In genomic region chr3:114083112-114083511, GRCh38 we compare ENCODE assay signal across 19 cellular contexts. TPM values are rescaled to one million over a fixed set of nuclear protein-coding genes. Genes with fewer than 3 reads are reported as not detected.
DNase-seq lines count a peak whose midpoint lies in the region; ATAC-seq, FAIRE-seq and TF ChIP-seq lines count a peak whose summit lies in the region.
"Had no signal": no experiment of that assay in that cellular context is flagged by ENCODE, and none has a peak within 500 bp of the region (broad histone marks: within the 10 kb centered on the region; RNA-seq: fewer than 3 reads in every experiment).

No MANE protein-coding gene starts in this region.

- no peak overlapping the region for H3K4me2 ChIP-seq in SK-N-SH
- H3K4me2 ChIP-seq: A549 had no signal

- TF ChIP-seq EP300 in SK-N-SH (IDR thresholded peaks at IDR 0.05; ENCODE audit: borderline replicate concordance in 1 of 2, low read depth in 1 of 2, low read length in 1 of 2), result no peak

- peaks cover 99% of the 10 kb centered on the region for H3K36me3 Mint-ChIP-seq in activated T-cell treated with anti-CD3 and anti-CD28 coated beads, Interleukin-2, amount 50 U/mL, for 24 hours (ENCODE audit: low read depth)
- peaks cover 100% of the 10 kb centered on the region for H3K36me3 Mint-ChIP-seq in activated T-helper 17 cell treated with anti-CD3 and anti-CD28 coated beads, Interleukin-2, amount 50 U/mL, for 72 hours (ENCODE audit: low read depth)
- H3K36me3 Mint-ChIP-seq in memory B cell, result peaks cover 48% of the 10 kb centered on the region

- H3K9ac ChIP-seq in SK-N-SH, result no peak overlapping the region

- POLR2A ChIA-PET in SK-N-SH (lab: Yijun Ruan, JAX), result no interaction called here
- POLR2A ChIA-PET in RWPE1 (lab: Yijun Ruan, JAX; ENCODE audit: low non-redundant PET), result no interaction called here

- no peaks in the 10 kb centered on the region for H3K4me1 Mint-ChIP-seq in activated T-cell treated with anti-CD3 and anti-CD28 coated beads, Interleukin-2, amount 50 U/mL, for 24 hours (ENCODE audit: low read depth)
- no peaks in the 10 kb centered on the region for H3K4me1 Mint-ChIP-seq in activated T-helper 17 cell treated with anti-CD3 and anti-CD28 coated beads, Interleukin-2, amount 50 U/mL, for 72 hours
- peaks cover 2% of the 10 kb centered on the region for H3K4me1 Mint-ChIP-seq in memory B cell

- no peak for DNase-seq in activated T-cell treated with anti-CD3 and anti-CD28 coated beads, Interleukin-2, amount 50 U/mL, for 24 hours
- no peak for DNase-seq in activated T-cell treated with anti-CD3 and anti-CD28 coated beads, Interleukin-2, amount 50 U/mL, for 1 hour
- DNase-seq in GM18507 (ENCODE audit: extremely low spot score, insufficient read length, low read depth) (no peak), memory B cell (ENCODE audit: low spot score in 2 of 2) (no peak), SK-N-SH (no peak), RWPE1 (ENCODE audit: low spot score) (no peak), COR-L47 (lab: John Stamatoyannopoulos, UW) (no peak)
- DNase-seq: AML-193; CD4-positive, alpha-beta T cell; DMS153; DMS79; GDM1 had no signal

- H3K27me3 ChIP-seq in SK-N-SH (ENCODE audit: insufficient read depth), result no peaks in the 10 kb centered on the region

- peaks cover 0 to 9% of the 10 kb centered on the region in 2 experiments; a peak in 3 of 4 replicates for H3K4me1 ChIP-seq in SK-N-SH (ENCODE audit: control insufficient read depth in 1 of 2, insufficient read depth in 2 of 2, low read depth in 1 of 2, low read length in 1 of 2)
- H3K4me1 ChIP-seq: A549, HAP-1 had no signal

- no peak for ATAC-seq in activated T-helper 17 cell treated with anti-CD3 and anti-CD28 coated beads, Interleukin-2, amount 50 U/mL, for 72 hours (replicated peaks)
- ATAC-seq in memory B cell (ENCODE audit: low read depth), result no peak
- ATAC-seq: A549 had no signal

- peak; percentile 29 for FAIRE-seq in GM18507 (lab: Jason Lieb, UNC)
- FAIRE-seq: A549, GM12892, H1 had no signal

- TF ChIP-seq CTCF in SK-N-SH (IDR thresholded peaks at IDR 0.05) (no peak), RWPE1 (conservative IDR thresholded peaks at IDR 0.05; ENCODE audit: low read depth) (no peak)

- no peak overlapping the region for H3K4me3 Mint-ChIP-seq in activated T-cell treated with anti-CD3 and anti-CD28 coated beads, Interleukin-2, amount 50 U/mL, for 24 hours
- H3K4me3 Mint-ChIP-seq in activated T-helper 17 cell treated with anti-CD3 and anti-CD28 coated beads, Interleukin-2, amount 50 U/mL, for 72 hours, result no peak overlapping the region
- H3K4me3 Mint-ChIP-seq in memory B cell, result no peak overlapping the region
- H3K4me3 Mint-ChIP-seq: CD4-positive, alpha-beta T cell had no signal

- no peaks in the 10 kb centered on the region for H3K79me2 ChIP-seq in SK-N-SH (ENCODE audit: insufficient read depth)

- no peaks in the 10 kb centered on the region for H3K9me3 ChIP-seq in SK-N-SH
- H3K9me3 ChIP-seq: A549, HAP-1 had no signal

- 92% methylated on average over 2 of the region's 2 CpGs for WGBS in SK-N-SH (ENCODE audit: low lambda C conversion rate)

- H3K27ac ChIP-seq in SK-N-SH (ENCODE audit: low read depth in 2 of 2, low read length in 1 of 2) (no peak overlapping the region), RWPE1 (no peak overlapping the region)
- H3K27ac ChIP-seq: 22Rv1, A549, C4-2B had no signal

- H3K36me3 ChIP-seq in SK-N-SH (replicated peaks in 1 of 2; ENCODE audit: control insufficient read depth in 1 of 2, insufficient read depth in 2 of 2, low read length in 1 of 2), result peaks cover 42 to 59% of the 10 kb centered on the region in 2 experiments

- H4K20me1 ChIP-seq in SK-N-SH (ENCODE audit: insufficient read depth), result no peaks in the 10 kb centered on the region

- H3K9me3 Mint-ChIP-seq in activated T-cell treated with anti-CD3 and anti-CD28 coated beads, Interleukin-2, amount 50 U/mL, for 24 hours, result no peaks in the 10 kb centered on the region
- H3K9me3 Mint-ChIP-seq in activated T-helper 17 cell treated with anti-CD3 and anti-CD28 coated beads, Interleukin-2, amount 50 U/mL, for 72 hours, result no peaks in the 10 kb centered on the region
- no peaks in the 10 kb centered on the region for H3K9me3 Mint-ChIP-seq in memory B cell
- H3K9me3 Mint-ChIP-seq: CD4-positive, alpha-beta T cell had no signal

- no peaks in the 10 kb centered on the region for H3K27me3 Mint-ChIP-seq in activated T-cell treated with anti-CD3 and anti-CD28 coated beads, Interleukin-2, amount 50 U/mL, for 24 hours
- H3K27me3 Mint-ChIP-seq in activated T-helper 17 cell treated with anti-CD3 and anti-CD28 coated beads, Interleukin-2, amount 50 U/mL, for 72 hours, result no peaks in the 10 kb centered on the region
- no peaks in the 10 kb centered on the region for H3K27me3 Mint-ChIP-seq in memory B cell
- H3K27me3 Mint-ChIP-seq: CD4-positive, alpha-beta T cell had no signal

- peaks cover 14% of the 10 kb centered on the region for H3F3A ChIP-seq in SK-N-SH (replicated peaks; ENCODE audit: insufficient read depth)

- CTCF ChIA-PET in SK-N-SH (lab: Yijun Ruan, JAX) (no interaction called here), RWPE1 (lab: Yijun Ruan, JAX) (no interaction called here)

- TF ChIP-seq RAD21 in SK-N-SH (IDR thresholded peaks at IDR 0.05; ENCODE audit: low read length), result no peak

- no peak overlapping the region for H2AFZ ChIP-seq in SK-N-SH (ENCODE audit: low read depth)

- H3K27ac Mint-ChIP-seq in activated T-cell treated with anti-CD3 and anti-CD28 coated beads, Interleukin-2, amount 50 U/mL, for 24 hours, result peak overlapping the region; percentile 33
- H3K27ac Mint-ChIP-seq in activated T-helper 17 cell treated with anti-CD3 and anti-CD28 coated beads, Interleukin-2, amount 50 U/mL, for 72 hours, result peak overlapping the region; percentile 33
- peak overlapping the region; percentile 39 for H3K27ac Mint-ChIP-seq in memory B cell
- H3K27ac Mint-ChIP-seq: CD4-positive, alpha-beta T cell had no signal

- no peaks in the 10 kb centered on the region for H3K9me2 ChIP-seq in SK-N-SH

- no peak overlapping the region for H3K4me3 ChIP-seq in SK-N-SH (ENCODE audit: low read depth in 2 of 2, low read length in 1 of 2)
- H3K4me3 ChIP-seq: A549, HAP-1 had no signal

TF ChIP-seq in SK-N-SH, 30 proteins besides CTCF, POLR2A, EP300 and RAD21:
- TF ChIP-seq EZH2phosphoT487 (IDR thresholded peaks at IDR 0.05; ENCODE audit: borderline replicate concordance, low read depth) (no peak), RFX5 (IDR thresholded peaks at IDR 0.05; ENCODE audit: low read length) (no peak), REST (IDR thresholded peaks at IDR 0.05; ENCODE audit: low read depth, low read length) (no peak), RCOR1 (IDR thresholded peaks at IDR 0.05; ENCODE audit: low read length) (no peak), FOSL2 (IDR thresholded peaks at IDR 0.05; ENCODE audit: borderline replicate concordance, low read depth) (no peak)
TF ChIP-seq in SK-N-SH: peak in this region for 0.

RNA-seq across cellular contexts. Expression of gene QTRT2, which starts 26.6 kb away (rescaled TPM):
- total RNA-seq in activated T-helper 17 cell treated with anti-CD3 and anti-CD28 coated beads, Interleukin-2, amount 50 U/mL, for 72 hours, result 10 to 100 TPM; 25.1 to 45.5 TPM
- polyA plus RNA-seq in SK-N-SH (2012; rRNA removed), result 6.2 and 7.9 TPM in 2 replicates
- polyA plus RNA-seq in SK-N-SH (2012; cell fraction: cytosol; rRNA removed), result 7.4 and 7.6 TPM in 2 replicates
- 7.3 and 10.8 TPM in 2 replicates for polyA plus RNA-seq in SK-N-SH (2012; cell fraction: nucleus; rRNA removed)

RNA-seq across cellular contexts. Expression of gene CCDC191, which starts 26.8 kb away (rescaled TPM):
- total RNA-seq in activated T-helper 17 cell treated with anti-CD3 and anti-CD28 coated beads, Interleukin-2, amount 50 U/mL, for 72 hours, result 1 to 10 TPM; 1.4 to 2.3 TPM
- 3.1 and 5.5 TPM in 2 replicates for polyA plus RNA-seq in SK-N-SH (2012; rRNA removed)
- 1.7 and 2.1 TPM in 2 replicates for polyA plus RNA-seq in SK-N-SH (2012; cell fraction: cytosol; rRNA removed)
- 16.6 and 26.3 TPM in 2 replicates for polyA plus RNA-seq in SK-N-SH (2012; cell fraction: nucleus; rRNA removed)
